Comparison of ENCODE assay signal across 23 cellular contexts in the genomic region with DNA sequence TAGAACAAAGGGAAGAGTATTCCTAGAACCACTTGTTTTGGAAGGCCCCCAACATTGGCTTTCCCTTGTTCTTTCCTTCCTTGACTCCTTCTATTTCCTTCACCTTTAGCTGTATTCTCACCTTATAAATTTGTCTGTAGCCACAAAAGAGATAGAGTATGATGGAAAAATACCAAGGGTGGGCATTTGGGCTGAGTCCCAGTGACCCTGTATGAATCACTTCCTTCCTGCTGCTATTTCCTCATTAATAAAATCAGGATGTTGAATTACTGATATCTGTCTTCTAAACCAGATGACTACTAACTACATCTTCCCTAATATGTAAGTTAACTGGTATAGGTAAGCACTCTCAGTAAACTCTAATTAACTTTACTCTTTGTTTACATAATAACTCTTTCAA.
"Had no signal": no experiment of that assay in that cellular context is flagged by ENCODE, and none has a peak within 500 bp of the region (broad histone marks: within the 10 kb centered on the region; RNA-seq: fewer than 3 reads in every experiment).

No MANE protein-coding gene starts in this region.

- H3K4me3 Mint-ChIP-seq: activated CD4-positive, alpha-beta T cell treated with anti-CD3 and anti-CD28 coated beads, Interleukin-2, amount 10 ng/mL, durations not matched to agents 7 days and 5 days; activated CD8-positive, alpha-beta T cell treated with anti-CD3 and anti-CD28 coated beads, Interleukin-2, amount 10 ng/mL, durations not matched to agents 7 days and 5 days; activated naive CD4-positive, alpha-beta T cell treated with anti-CD3 and anti-CD28 coated beads, Interleukin-2, amount 10 ng/mL, durations not matched to agents 7 days and 5 days; activated naive CD8-positive, alpha-beta T cell treated with anti-CD3 and anti-CD28 coated beads, Interleukin-2, amount 50 U/mL, for 24 hours; activated T-cell treated with anti-CD3 and anti-CD28 coated beads, Interleukin-2, amount 50 U/mL, for 4 hours; naive thymus-derived CD8-positive, alpha-beta T cell had no signal

- H3K9me3 ChIP-seq: gastrocnemius medialis, ovary, psoas muscle, thyroid gland had no signal

- H3K4me1 Mint-ChIP-seq: naive thymus-derived CD8-positive, alpha-beta T cell had no signal

- H3K27ac Mint-ChIP-seq: activated CD4-positive, alpha-beta T cell treated with anti-CD3 and anti-CD28 coated beads, Interleukin-2, amount 10 ng/mL, durations not matched to agents 7 days and 5 days; activated CD8-positive, alpha-beta T cell treated with anti-CD3 and anti-CD28 coated beads, Interleukin-2, amount 10 ng/mL, durations not matched to agents 7 days and 5 days; activated naive CD4-positive, alpha-beta T cell treated with anti-CD3 and anti-CD28 coated beads, Interleukin-2, amount 10 ng/mL, durations not matched to agents 7 days and 5 days; activated naive CD8-positive, alpha-beta T cell treated with anti-CD3 and anti-CD28 coated beads, Interleukin-2, amount 50 U/mL, for 24 hours; naive thymus-derived CD8-positive, alpha-beta T cell had no signal

- H3K27ac ChIP-seq: gastrocnemius medialis, ovary, psoas muscle, thyroid gland had no signal

- H3K27me3 ChIP-seq: gastrocnemius medialis, ovary, thyroid gland had no signal

- H3K9me3 Mint-ChIP-seq: activated CD4-positive, alpha-beta T cell treated with anti-CD3 and anti-CD28 coated beads, Interleukin-2, amount 10 ng/mL, durations not matched to agents 7 days and 5 days; activated naive CD4-positive, alpha-beta T cell treated with anti-CD3 and anti-CD28 coated beads, Interleukin-2, amount 10 ng/mL, durations not matched to agents 7 days and 5 days; activated naive CD8-positive, alpha-beta T cell treated with anti-CD3 and anti-CD28 coated beads, Interleukin-2, amount 50 U/mL, for 24 hours; activated T-cell treated with anti-CD3 and anti-CD28 coated beads, Interleukin-2, amount 50 U/mL, for 4 hours; naive thymus-derived CD8-positive, alpha-beta T cell had no signal

- H3K36me3 Mint-ChIP-seq: activated naive CD4-positive, alpha-beta T cell treated with anti-CD3 and anti-CD28 coated beads, Interleukin-2, amount 10 ng/mL, durations not matched to agents 7 days and 5 days; naive thymus-derived CD8-positive, alpha-beta T cell had no signal

- H3K36me3 ChIP-seq: gastrocnemius medialis, ovary, thyroid gland had no signal

- DNase-seq: activated CD4-positive, alpha-beta T cell treated with anti-CD3 and anti-CD28 coated beads, Interleukin-2, amount 10 ng/mL, durations not matched to agents 7 days and 5 days; activated CD4-positive, CD25-positive, alpha-beta regulatory T cell; activated CD8-positive, alpha-beta T cell treated with anti-CD3 and anti-CD28 coated beads, Interleukin-2, amount 10 ng/mL, durations not matched to agents 7 days and 5 days; activated naive CD4-positive, alpha-beta T cell treated with anti-CD3 and anti-CD28 coated beads, Interleukin-2, amount 10 ng/mL, durations not matched to agents 7 days and 5 days; activated naive CD8-positive, alpha-beta T cell treated with anti-CD3 and anti-CD28 coated beads, Interleukin-2, amount 50 U/mL, for 24 hours; activated T-cell treated with anti-CD3 and anti-CD28 coated beads, Interleukin-2, amount 50 U/mL, for 4 hours; anterior cingulate cortex; cerebellar nuclear complex; cortex of kidney; effector CD4-positive, alpha-beta T cell; gastrocnemius medialis; head of caudate nucleus; kidney; mesendoderm; naive thymus-derived CD8-positive, alpha-beta T cell; ovary; psoas muscle; right cardiac atrium; stimulated activated CD4-positive, alpha-beta T cell treated with anti-CD3 and anti-CD28 coated beads, Interleukin-2, amount 100 ng/mL, for 24 hours; stimulated activated naive CD4-positive, alpha-beta T cell treated with Interleukin-2 at 50 U/mL for 16 hours; thyroid gland had no signal

- ATAC-seq: activated CD8-positive, alpha-beta T cell treated with anti-CD3 and anti-CD28 coated beads, Interleukin-2, amount 10 ng/mL, durations not matched to agents 7 days and 5 days; activated naive CD8-positive, alpha-beta T cell treated with anti-CD3 and anti-CD28 coated beads, Interleukin-2, amount 50 U/mL, for 24 hours; activated T-cell treated with anti-CD3 and anti-CD28 coated beads, Interleukin-2, amount 50 U/mL, for 4 hours; esophagus mucosa; gastrocnemius medialis; naive thymus-derived CD8-positive, alpha-beta T cell; psoas muscle had no signal

- H3K4me3 ChIP-seq: gastrocnemius medialis, ovary, psoas muscle, thyroid gland had no signal

- H3K4me1 ChIP-seq: psoas muscle had no signal

- FAIRE-seq: kidney, TTC549 had no signal
